8 cellular contexts compared by ENCODE assay signal in genomic region chr4:80125252-80126177, GRCh38. TPM values are rescaled to one million over a fixed set of nuclear protein-coding genes. Genes with fewer than 3 reads are reported as not detected.
DNase-seq lines count a peak whose midpoint lies in the region; ATAC-seq, FAIRE-seq and TF ChIP-seq lines count a peak whose summit lies in the region.

No MANE protein-coding gene starts in this region.

- H3K4me3 Mint-ChIP-seq in naive thymus-derived CD4-positive, alpha-beta T cell, result peak overlapping the region; percentile 1 to 68 (median 52)

- H3K79me2 ChIP-seq in SU-DHL-6 (ENCODE audit: insufficient read depth, low read length), result no peaks in the 10 kb centered on the region

- no peak overlapping the region for H3K9ac ChIP-seq in SU-DHL-6 (ENCODE audit: low read length)

- H3K4me3 ChIP-seq in SU-DHL-6 (ENCODE audit: insufficient read depth, low read length, poor library complexity, severe bottlenecking) (no peak overlapping the region), bronchial epithelial cell (ENCODE audit: low read depth, low read length) (no peak overlapping the region)
- H3K4me3 ChIP-seq in naive thymus-derived CD4-positive, alpha-beta T cell (ENCODE audit: low read length), result peak overlapping the region; percentile 0

- TF ChIP-seq CTCF in GM13977 (IDR thresholded peaks at IDR 0.05; ENCODE audit: extremely low read depth, insufficient read depth, missing control alignments) (peak; percentile 44), SU-DHL-6 (IDR thresholded peaks at IDR 0.05; ENCODE audit: insufficient read depth, low read length, poor library complexity, severe bottlenecking) (peak; percentile 25), bronchial epithelial cell (IDR thresholded peaks at IDR 0.05; ENCODE audit: insufficient read depth, low read length, severe bottlenecking) (peak; percentile 37)

- H3K9me3 Mint-ChIP-seq in naive thymus-derived CD4-positive, alpha-beta T cell, result peaks cover 0 to 8% (median 0%) of the 10 kb centered on the region in 11 donors

- no peak for TF ChIP-seq POLR2A in GM12891 (IDR thresholded peaks at IDR 0.05; ENCODE audit: low read depth, low read length)

- H3K4me2 ChIP-seq in SU-DHL-6 (ENCODE audit: low read depth, low read length, poor library complexity, severe bottlenecking), result no peak overlapping the region

- H3K27me3 ChIP-seq in SU-DHL-6 (ENCODE audit: low read length) (no peaks in the 10 kb centered on the region), bronchial epithelial cell (ENCODE audit: control insufficient read depth, insufficient read depth, low read length) (no peaks in the 10 kb centered on the region)
- no peaks in the 10 kb centered on the region for H3K27me3 ChIP-seq in naive thymus-derived CD4-positive, alpha-beta T cell (ENCODE audit: control insufficient read depth in 2 of 2, insufficient read depth in 2 of 2, low read length in 2 of 2)

- peaks cover 0 to 17% (median 0%) of the 10 kb centered on the region in 5 donors for H3K36me3 Mint-ChIP-seq in naive thymus-derived CD4-positive, alpha-beta T cell

- DNase-seq in AG08395 (ENCODE audit: low spot score), result peak; percentile 33
- peak; percentile 9 for DNase-seq in GM13977 (ENCODE audit: low spot score)
- DNase-seq in bronchial epithelial cell (ENCODE audit: low read depth), result peak; percentile 55
- peak in 8 of 9 donors; percentile 7 to 75 (median 64) for DNase-seq in naive thymus-derived CD4-positive, alpha-beta T cell
- no peak for DNase-seq in GM12891 (ENCODE audit: insufficient read length, low spot score)
- DNase-seq in NCI-H2029 treated with DMSO at 0.1 percent for 48 hours (lab: John Stamatoyannopoulos, UW), result no peak

- H3F3A ChIP-seq in SU-DHL-6 (ENCODE audit: insufficient read depth), result no peaks in the 10 kb centered on the region

- peaks cover 0 to 2% (median 0%) of the 10 kb centered on the region in 5 donors for H3K27me3 Mint-ChIP-seq in naive thymus-derived CD4-positive, alpha-beta T cell

- peaks cover 34 to 42% of the 10 kb centered on the region in 2 donors for H3K4me1 ChIP-seq in naive thymus-derived CD4-positive, alpha-beta T cell (ENCODE audit: control insufficient read depth in 2 of 2, insufficient read depth in 2 of 2, low read length in 2 of 2)

- in situ Hi-C loops in GM13977 (cut with MboI; ENCODE audit: low pct_unique_long_range_greater_than_20kb, low sequenced_read_pairs, unreplicated experiment), result no loop called here

- FAIRE-seq in bronchial epithelial cell (lab: Jason Lieb, UNC), result no peak
- FAIRE-seq in GM12891 (lab: Jason Lieb, UNC), result no peak

- H3K36me3 ChIP-seq in SU-DHL-6 (ENCODE audit: low read length) (no peaks in the 10 kb centered on the region), bronchial epithelial cell (ENCODE audit: control insufficient read depth, insufficient read depth, low read length) (no peaks in the 10 kb centered on the region)
- no peaks in the 10 kb centered on the region for H3K36me3 ChIP-seq in naive thymus-derived CD4-positive, alpha-beta T cell (ENCODE audit: control insufficient read depth in 2 of 3, insufficient read depth in 3 of 3, low read length in 3 of 3)

- H3K9me2 ChIP-seq in SU-DHL-6 (replicated peaks; ENCODE audit: insufficient read depth, low read length), result no peaks in the 10 kb centered on the region

- CTCF ChIA-PET in naive thymus-derived CD4-positive, alpha-beta T cell (lab: Charles Lee), result interaction anchor here (0.7 to 8.2 kb wide), 21 partner anchors 9 to 91 kb away, joined by 3 to 154 read pairs (median 6); partner anchors contain the start of gene ANTXR2

- peak; percentile 63 for ATAC-seq in HG03103 (IDR thresholded peaks at IDR 0.05; ENCODE audit: low read depth, unreplicated experiment)
- peak; percentile 88 for ATAC-seq in naive thymus-derived CD4-positive, alpha-beta T cell

- no peak overlapping the region for H3K27ac ChIP-seq in SU-DHL-6 (ENCODE audit: low read depth, low read length)
- peak overlapping the region; percentile 84 for H3K27ac ChIP-seq in naive thymus-derived CD4-positive, alpha-beta T cell (ENCODE audit: low read depth, low read length)

- H3K9me3 ChIP-seq in SU-DHL-6 (ENCODE audit: insufficient read depth, low read length), result no peaks in the 10 kb centered on the region
- no peaks in the 10 kb centered on the region for H3K9me3 ChIP-seq in naive thymus-derived CD4-positive, alpha-beta T cell (ENCODE audit: control insufficient read depth in 2 of 3, low read length in 3 of 3)

- POLR2A ChIA-PET in naive thymus-derived CD4-positive, alpha-beta T cell (lab: Charles Lee), result interaction anchor here (0.7 to 5.5 kb wide), 13 partner anchors 12 to 218 kb away, joined by 3 to 95 read pairs (median 4); partner anchors contain the start of genes ANTXR2 and PRDM8

- H4K20me1 ChIP-seq in SU-DHL-6 (ENCODE audit: low read depth, low read length), result no peaks in the 10 kb centered on the region

- H3K27ac Mint-ChIP-seq in naive thymus-derived CD4-positive, alpha-beta T cell, result peak overlapping the region; percentile 83 to 95 (median 89)

- H3K4me1 Mint-ChIP-seq in naive thymus-derived CD4-positive, alpha-beta T cell, result peaks cover 25 to 57% (median 54%) of the 10 kb centered on the region in 7 donors

- intact Hi-C loops in naive thymus-derived CD4-positive, alpha-beta T cell (cut with micrococcal nuclease), result loop anchor here (1.0 to 5.0 kb wide), 15 partner anchors 14 to 1188 kb away; partner anchors contain the start of genes ANTXR2 (in 2 of the 2) and PAQR3 (in 1 of the 2)

- no peak overlapping the region for H2AFZ ChIP-seq in SU-DHL-6 (ENCODE audit: low read depth, low read length, severe bottlenecking)

TF ChIP-seq in GM12891, 5 proteins besides CTCF, POLR2A, EP300 and RAD21:
- TF ChIP-seq POLR2AphosphoS5 (IDR thresholded peaks at IDR 0.05; ENCODE audit: low read depth, low read length) (no peak), PAX5 (IDR thresholded peaks at IDR 0.05; ENCODE audit: insufficient read depth, low read length, severe bottlenecking) (no peak), TAF1 (IDR thresholded peaks at IDR 0.05; ENCODE audit: low read depth, low read length) (no peak), SPI1 (IDR thresholded peaks at IDR 0.05; ENCODE audit: low read depth, low read length) (no peak), POU2F2 (IDR thresholded peaks at IDR 0.05; ENCODE audit: low read depth, low read length) (no peak)

RNA-seq across cellular contexts. Expression of gene ANTXR2, which starts 52.5 kb away (rescaled TPM):
- 17.2 and 35.5 TPM in 2 replicates for total RNA-seq in bronchial epithelial cell
- total RNA-seq in naive thymus-derived CD4-positive, alpha-beta T cell, result 10 to 100 TPM; 20.3 to 69.8 (median 50.0) TPM
- 10 to 100 TPM; 37.1 to 38.2 TPM for polyA plus RNA-seq in naive thymus-derived CD4-positive, alpha-beta T cell
- polyA plus RNA-seq in GM12891 (2012; ENCODE audit: low read depth, missing spikeins), result 5.2 TPM

Comparison
In these comparisons a context has a peak if more than half of its experiments do, and no peak if none do; other contexts are left out.
1. DNase-seq: peak in AG08395 (single experiment), GM13977 (single experiment), bronchial epithelial cell (single experiment) and naive thymus-derived CD4-positive, alpha-beta T cell (8 of 9); none in GM12891 (single experiment) and NCI-H2029 treated with DMSO at 0.1 percent for 48 hours (single experiment).
2. Peak in every context shown above with its lines, with median percentiles within 50 percentile points of each other: CTCF ChIP-seq.